ENCODE assay signal across 14 cellular contexts in the genomic region with DNA sequence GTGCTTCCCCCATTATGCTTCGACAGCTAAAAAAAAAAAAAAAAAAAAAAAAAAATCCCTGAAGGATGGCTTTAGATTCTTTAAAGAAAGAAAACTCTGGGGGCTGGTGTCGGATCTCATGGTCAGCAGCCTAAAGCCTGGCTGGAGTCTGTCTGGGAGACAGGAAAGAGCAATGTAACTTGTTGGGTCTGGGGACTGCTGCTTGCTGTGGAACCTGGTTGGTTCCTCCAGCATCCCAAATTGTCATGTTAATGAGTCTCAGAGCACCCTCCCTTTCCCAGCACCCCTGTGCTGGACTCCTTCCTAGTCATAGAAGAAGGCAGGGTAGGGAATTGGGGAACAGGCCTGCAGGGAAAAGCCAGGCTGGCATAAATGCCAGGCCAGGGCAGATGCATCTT. TPM values are rescaled to one million over a fixed set of nuclear protein-coding genes. Genes with fewer than 3 reads are reported as not detected.
DNase-seq lines count a peak whose midpoint lies in the region; ATAC-seq and TF ChIP-seq lines count a peak whose summit lies in the region.
"Had no signal": no experiment of that assay in that cellular context is flagged by ENCODE, and none has a peak within 500 bp of the region (broad histone marks: within the 10 kb centered on the region; RNA-seq: fewer than 3 reads in every experiment).

No MANE protein-coding gene starts in this region.

- H2AFZ ChIP-seq in PC-9 = no peak overlapping the region

- H3K27me3 Mint-ChIP-seq in activated naive CD4-positive, alpha-beta T cell treated with anti-CD3 and anti-CD28 coated beads, Interleukin-2, amount 50 U/mL, for 24 hours = no peaks in the 10 kb centered on the region
- peaks cover 20% of the 10 kb centered on the region for H3K27me3 Mint-ChIP-seq in glutamatergic neuron (ENCODE audit: unreplicated experiment)
- H3K27me3 Mint-ChIP-seq in type B pancreatic cell = peaks cover 67% of the 10 kb centered on the region
- H3K27me3 Mint-ChIP-seq in chondrocyte (ENCODE audit: low read depth) = peaks cover 14% of the 10 kb centered on the region
- H3K27me3 Mint-ChIP-seq: effector memory CD8-positive, alpha-beta T cell had no signal

- H3K27me3 ChIP-seq in PC-9 (ENCODE audit: insufficient read depth, low read depth) = no peaks in the 10 kb centered on the region
- no peaks in the 10 kb centered on the region for H3K27me3 ChIP-seq in prostate gland (replicated peaks; ENCODE audit: insufficient read depth)
- H3K27me3 ChIP-seq: tibial nerve had no signal

- no peak for TF ChIP-seq CTCF in PC-9 (conservative IDR thresholded peaks at IDR 0.05)
- TF ChIP-seq CTCF in glutamatergic neuron (IDR thresholded peaks at IDR 0.05; ENCODE audit: partially characterized antibody, unreplicated experiment) = no peak
- no peak for TF ChIP-seq CTCF in type B pancreatic cell (conservative IDR thresholded peaks at IDR 0.05)
- no peak for TF ChIP-seq CTCF in prostate gland (IDR thresholded peaks at IDR 0.05)
- TF ChIP-seq CTCF in chondrocyte (IDR thresholded peaks at IDR 0.05) = no peak

- CTCF ChIA-PET in PC-9 (lab: Charles Lee) = no interaction called here

- no peaks in the 10 kb centered on the region for H3K36me3 Mint-ChIP-seq in activated naive CD4-positive, alpha-beta T cell treated with anti-CD3 and anti-CD28 coated beads, Interleukin-2, amount 50 U/mL, for 24 hours
- H3K36me3 Mint-ChIP-seq in activated naive CD4-positive, alpha-beta T cell treated with anti-CD3 and anti-CD28 coated beads, Interleukin-2, amount 50 U/mL, for 72 hours = peaks cover 5% of the 10 kb centered on the region in 2 donors
- H3K36me3 Mint-ChIP-seq in glutamatergic neuron (ENCODE audit: unreplicated experiment) (no peaks in the 10 kb centered on the region), type B pancreatic cell (no peaks in the 10 kb centered on the region), chondrocyte (ENCODE audit: low read depth) (no peaks in the 10 kb centered on the region)

- intact Hi-C loops in PC-9 (cut with micrococcal nuclease; ENCODE audit: unreplicated experiment) = no loop called here
- intact Hi-C loops in prostate gland (cut with DNase I) = no loop called here

- peak overlapping the region; percentile 63 for H3K4me3 Mint-ChIP-seq in activated naive CD4-positive, alpha-beta T cell treated with anti-CD3 and anti-CD28 coated beads, Interleukin-2, amount 50 U/mL, for 24 hours
- H3K4me3 Mint-ChIP-seq in glutamatergic neuron (ENCODE audit: unreplicated experiment) (peak overlapping the region; percentile 74), type B pancreatic cell (peak overlapping the region; percentile 52), chondrocyte (ENCODE audit: unreplicated experiment) (no peak overlapping the region)

- H3K79me2 ChIP-seq in PC-9 (ENCODE audit: low read depth) = peaks cover 24% of the 10 kb centered on the region

- H3K4me3 ChIP-seq in PC-9 (peak overlapping the region; percentile 37; the same call in 1 of the 2 replicates), prostate gland (no peak overlapping the region)
- H3K4me3 ChIP-seq: mucosa of descending colon, tibial nerve had no signal

- ATAC-seq in activated naive CD4-positive, alpha-beta T cell treated with anti-CD3 and anti-CD28 coated beads, Interleukin-2, amount 50 U/mL, for 72 hours = no peak
- no peak for ATAC-seq in GM21825 (IDR thresholded peaks at IDR 0.05; ENCODE audit: unreplicated experiment)
- ATAC-seq: effector memory CD8-positive, alpha-beta T cell; mucosa of descending colon had no signal

- no peak for TF ChIP-seq POLR2A in prostate gland (IDR thresholded peaks at IDR 0.05)

- H3K4me1 ChIP-seq in PC-9 (replicated peaks; ENCODE audit: insufficient read depth) = peaks cover 56% of the 10 kb centered on the region
- no peaks in the 10 kb centered on the region for H3K4me1 ChIP-seq in prostate gland (replicated peaks)

- H3K4me1 Mint-ChIP-seq in activated naive CD4-positive, alpha-beta T cell treated with anti-CD3 and anti-CD28 coated beads, Interleukin-2, amount 50 U/mL, for 24 hours = peaks cover 43% of the 10 kb centered on the region
- H3K4me1 Mint-ChIP-seq in glutamatergic neuron (ENCODE audit: low read depth, unreplicated experiment) (peaks cover 28% of the 10 kb centered on the region), type B pancreatic cell (ENCODE audit: unreplicated experiment) (peaks cover 26% of the 10 kb centered on the region), chondrocyte (ENCODE audit: low read depth) (peaks cover 17% of the 10 kb centered on the region)

- 60% methylated on average over 2 of the region's 2 CpGs for WGBS in prostate gland

- H3K36me3 ChIP-seq in PC-9 (ENCODE audit: low read depth) (no peaks in the 10 kb centered on the region; the same call in 1 of the 2 replicates), prostate gland (no peaks in the 10 kb centered on the region)

- DNase-seq in activated naive CD4-positive, alpha-beta T cell treated with anti-CD3 and anti-CD28 coated beads, Interleukin-2, amount 50 U/mL, for 72 hours (ENCODE audit: low spot score in 2 of 2) = no peak
- DNase-seq in PC-9 (no peak), glutamatergic neuron (no peak), type B pancreatic cell (ENCODE audit: extremely low spot score, unreplicated experiment) (no peak), prostate gland (ENCODE audit: low spot score) (no peak), chondrocyte (ENCODE audit: low spot score) (no peak)
- DNase-seq: effector memory CD8-positive, alpha-beta T cell; foreskin melanocyte; mucosa of descending colon; NCI-H2029 treated with DMSO at 0.1 percent for 48 hours had no signal

- peaks cover 34% of the 10 kb centered on the region for H3F3A ChIP-seq in PC-9 (ENCODE audit: insufficient read depth, low read depth)

- H3K9me3 ChIP-seq in PC-9 (ENCODE audit: insufficient read depth, low read depth) = no peaks in the 10 kb centered on the region
- H3K9me3 ChIP-seq in prostate gland = no peaks in the 10 kb centered on the region
- H3K9me3 ChIP-seq: mucosa of descending colon, tibial nerve had no signal

- no peaks in the 10 kb centered on the region for H3K9me2 ChIP-seq in PC-9 (ENCODE audit: insufficient read depth)

- peaks cover 13% of the 10 kb centered on the region; the same call in 1 of the 2 replicates for H4K20me1 ChIP-seq in PC-9 (ENCODE audit: insufficient read depth)

- peak overlapping the region; percentile 41 for H3K27ac Mint-ChIP-seq in activated naive CD4-positive, alpha-beta T cell treated with anti-CD3 and anti-CD28 coated beads, Interleukin-2, amount 50 U/mL, for 24 hours
- H3K27ac Mint-ChIP-seq in activated naive CD4-positive, alpha-beta T cell treated with anti-CD3 and anti-CD28 coated beads, Interleukin-2, amount 50 U/mL, for 72 hours = no peak overlapping the region
- H3K27ac Mint-ChIP-seq in glutamatergic neuron (ENCODE audit: unreplicated experiment) = no peak overlapping the region
- no peak overlapping the region for H3K27ac Mint-ChIP-seq in type B pancreatic cell
- no peak overlapping the region for H3K27ac Mint-ChIP-seq in chondrocyte (ENCODE audit: unreplicated experiment)

- no TSS peak for BruUV-seq in PC-9 (replicated peaks; lab: Mats Ljungman, UMichigan)

- POLR2A ChIA-PET in PC-9 (lab: Charles Lee; ENCODE audit: unreplicated experiment) = no interaction called here

- no peak overlapping the region for H3K27ac ChIP-seq in PC-9
- H3K27ac ChIP-seq in prostate gland = no peak overlapping the region
- H3K27ac ChIP-seq: SK-N-MC had no signal

- no peaks in the 10 kb centered on the region for H3K9me3 Mint-ChIP-seq in activated naive CD4-positive, alpha-beta T cell treated with anti-CD3 and anti-CD28 coated beads, Interleukin-2, amount 50 U/mL, for 24 hours
- no peaks in the 10 kb centered on the region for H3K9me3 Mint-ChIP-seq in activated naive CD4-positive, alpha-beta T cell treated with anti-CD3 and anti-CD28 coated beads, Interleukin-2, amount 50 U/mL, for 72 hours
- H3K9me3 Mint-ChIP-seq in glutamatergic neuron (ENCODE audit: unreplicated experiment) (peaks cover 12% of the 10 kb centered on the region), type B pancreatic cell (no peaks in the 10 kb centered on the region), chondrocyte (ENCODE audit: low read depth) (no peaks in the 10 kb centered on the region)
- H3K9me3 Mint-ChIP-seq: effector memory CD8-positive, alpha-beta T cell had no signal

- peak overlapping the region; percentile 87 for H3K4me2 ChIP-seq in PC-9

RNA-seq across cellular contexts. Expression of gene KCNC4, which starts 3.0 kb away (rescaled TPM):
- total RNA-seq in activated naive CD4-positive, alpha-beta T cell treated with anti-CD3 and anti-CD28 coated beads, Interleukin-2, amount 50 U/mL, for 72 hours = 10 to 100 TPM in 1 of 2 donors, 1 to 10 TPM in 1; 8.6 to 27.1 TPM
- total RNA-seq in PC-9 (2021) = 8.6 and 9.4 TPM in 2 replicates
- 9.7 TPM for total RNA-seq in glutamatergic neuron (ENCODE audit: unreplicated experiment)
- 3.4 and 4.8 TPM in 2 replicates for total RNA-seq in type B pancreatic cell (ENCODE audit: low replicate concordance)
- total RNA-seq in prostate gland = 10 to 100 TPM in 1 of 2 donors, 1 to 10 TPM in 1; 4.7 to 23.9 TPM
- total RNA-seq in chondrocyte = 2.7 to 5.2 TPM (median 3.2 TPM) in 3 replicates
